16 cellular contexts compared by ENCODE assay signal in genomic region chr15:92457642-92458041, GRCh38.
DNase-seq lines count a peak whose midpoint lies in the region; ATAC-seq and TF ChIP-seq lines count a peak whose summit lies in the region.
"Had no signal": no experiment of that assay in that cellular context is flagged by ENCODE, and none has a peak within 500 bp of the region (broad histone marks: within the 10 kb centered on the region; RNA-seq: fewer than 3 reads in every experiment).

No MANE protein-coding gene starts in this region.

- 25 to 37% (median 29%) methylated on average over 10 of the region's 10 CpGs for WGBS in heart left ventricle, 4 donors

- TF ChIP-seq POLR2A in heart left ventricle (IDR thresholded peaks at IDR 0.05): no peak

- intact Hi-C loops in heart left ventricle (cut with DNase I): no loop called here

- peak; percentile 2 for DNase-seq in activated effector memory CD4-positive, alpha-beta T cell treated with anti-CD3 and anti-CD28 coated beads, Interleukin-2, amount 50 U/mL, for 16 hours
- DNase-seq in activated effector memory CD4-positive, alpha-beta T cell treated with Interleukin-2 at 50 U/mL for 16 hours: no peak
- DNase-seq in heart left ventricle (peak in 2 of 5 donors; percentile 39 to 42), retina (peak; percentile 27), DMS79 treated with DMSO at 0.1 percent for 48 hours (lab: John Stamatoyannopoulos, UW) (no peak), SK-N-DZ (ENCODE audit: low spot score) (no peak)
- DNase-seq: BE2C; CD4-positive, alpha-beta memory T cell; DMS153; DND-41; GDM1; H7 had no signal

- TF ChIP-seq CTCF in brain (conservative IDR thresholded peaks at IDR 0.05) (no peak), heart left ventricle (IDR thresholded peaks at IDR 0.05) (no peak)

- H3K36me3 ChIP-seq in heart left ventricle: no peaks in the 10 kb centered on the region
- H3K36me3 ChIP-seq: BE2C had no signal

- peaks cover 6% of the 10 kb centered on the region for H3K27me3 Mint-ChIP-seq in brain

- peak overlapping the region in 4 of 5 experiments; percentile 8 to 36 (median 28) for H3K27ac Mint-ChIP-seq in brain
- H3K27ac Mint-ChIP-seq: CD4-positive, alpha-beta memory T cell; GM23338 had no signal

- H3K27ac ChIP-seq in heart left ventricle: no peak overlapping the region
- H3K27ac ChIP-seq: A549, C4-2B had no signal

- no peak overlapping the region for H3K4me3 ChIP-seq in heart left ventricle
- H3K4me3 ChIP-seq: A549, GM23338 had no signal

- H3K9me3 ChIP-seq in heart left ventricle: no peaks in the 10 kb centered on the region
- H3K9me3 ChIP-seq: A549, BE2C had no signal

- peak overlapping the region in 2 of 5 experiments; percentile 9 to 10 for H3K4me3 Mint-ChIP-seq in brain
- H3K4me3 Mint-ChIP-seq: CD4-positive, alpha-beta memory T cell; GM23338 had no signal

- peaks cover 0 to 5% (median 0%) of the 10 kb centered on the region in 12 donors for H3K4me1 ChIP-seq in heart left ventricle
- H3K4me1 ChIP-seq: A549 had no signal

- H3K36me3 Mint-ChIP-seq in brain: peaks cover 70% of the 10 kb centered on the region
- H3K36me3 Mint-ChIP-seq: CD4-positive, alpha-beta memory T cell had no signal

- H3K4me1 Mint-ChIP-seq in brain: peaks cover 6% of the 10 kb centered on the region
- H3K4me1 Mint-ChIP-seq: CD4-positive, alpha-beta memory T cell; GM23338 had no signal

- H3K27me3 ChIP-seq in heart left ventricle: no peaks in the 10 kb centered on the region
- H3K27me3 ChIP-seq: BE2C had no signal

- peak in 3 of 4 donors; percentile 60 to 75 (median 63) for ATAC-seq in heart left ventricle
- ATAC-seq: A549, GM23338 had no signal

- no peaks in the 10 kb centered on the region for H3K9me3 Mint-ChIP-seq in brain
- H3K9me3 Mint-ChIP-seq: CD4-positive, alpha-beta memory T cell; GM23338 had no signal

Comparison
In these comparisons a context has a peak if more than half of its experiments do, and no peak if none do; other contexts are left out.
1. DNase-seq: peak in activated effector memory CD4-positive, alpha-beta T cell treated with anti-CD3 and anti-CD28 coated beads, Interleukin-2, amount 50 U/mL, for 16 hours (single experiment) and retina (single experiment); none in activated effector memory CD4-positive, alpha-beta T cell treated with Interleukin-2 at 50 U/mL for 16 hours (single experiment), DMS79 treated with DMSO at 0.1 percent for 48 hours (single experiment) and SK-N-DZ (single experiment).